In genomic region chr3:134601539-134602439, GRCh38 we compare ENCODE assay signal across 10 cellular contexts. TPM values are rescaled to one million over a fixed set of nuclear protein-coding genes. Genes with fewer than 3 reads are reported as not detected.
DNase-seq lines count a peak whose midpoint lies in the region; ATAC-seq and TF ChIP-seq lines count a peak whose summit lies in the region.
"Had no signal": no experiment of that assay in that cellular context is flagged by ENCODE, and none has a peak within 500 bp of the region (broad histone marks: within the 10 kb centered on the region; RNA-seq: fewer than 3 reads in every experiment).

No MANE protein-coding gene starts in this region.

- no peaks in the 10 kb centered on the region for H3K36me3 Mint-ChIP-seq in Caco-2 (ENCODE audit: insufficient read depth, unreplicated experiment)
- no peaks in the 10 kb centered on the region for H3K36me3 Mint-ChIP-seq in T-cell

- CTCF ChIA-PET in Caco-2 (lab: Charles Lee), result interaction anchor here (1.2 to 2.2 kb wide), 5 partner anchors 10 to 193 kb away, joined by 3 to 8 read pairs (median 6); partner anchors contain the start of gene EPHB1
- CTCF ChIA-PET in T-cell (lab: Charles Lee), result interaction anchor here in 1 of 2 donors (2.0 kb wide), 1 partner anchor 1441 kb away, joined by 8 read pairs; no protein-coding TSS in a partner anchor

- TF ChIP-seq CTCF in Caco-2 (IDR thresholded peaks at IDR 0.05; ENCODE audit: insufficient read depth in 1 of 2, low read depth in 1 of 2, low read length in 1 of 2, severe bottlenecking in 1 of 2, unreplicated experiment in 1 of 2), result no peak
- TF ChIP-seq CTCF in choroid plexus epithelial cell (conservative IDR thresholded peaks at IDR 0.05; ENCODE audit: low read depth, low read length), result peak; percentile 14

- H3K4me3 ChIP-seq in Caco-2 (ENCODE audit: low read depth, low read length) (no peak overlapping the region), choroid plexus epithelial cell (ENCODE audit: low read depth, low read length) (no peak overlapping the region)
- H3K4me3 ChIP-seq: vagina had no signal

- POLR2A ChIA-PET in Caco-2 (lab: Charles Lee), result no interaction called here
- POLR2A ChIA-PET in T-cell (lab: Charles Lee), result no interaction called here

- H3K9me3 Mint-ChIP-seq in Caco-2 (ENCODE audit: unreplicated experiment) (no peaks in the 10 kb centered on the region), T-cell (no peaks in the 10 kb centered on the region)
- H3K9me3 Mint-ChIP-seq: T-helper 1 cell treated with Interleukin-12 subunit alpha and Interleukin-12 subunit beta and Interleukin-4 antibody, amounts not matched to agents 30 μg/mL and 1 μg/mL, for 36 hours had no signal

- H3K4me1 ChIP-seq in Caco-2, result no peaks in the 10 kb centered on the region
- H3K4me1 ChIP-seq: vagina had no signal

- DNase-seq in Caco-2, result peak; percentile 56 to 62
- DNase-seq in NCI-H2196 treated with DMSO at 0.1 percent for 48 hours (lab: John Stamatoyannopoulos, UW; ENCODE audit: unreplicated experiment), result peak; percentile 52
- DNase-seq in choroid plexus epithelial cell (ENCODE audit: low read depth), result peak; percentile 87
- peak; percentile 25 for DNase-seq in myocyte (ENCODE audit: low read depth)
- DNase-seq in T-cell, result no peak
- no peak for DNase-seq in Kasumi-1 (lab: John Stamatoyannopoulos, UW)
- no peak for DNase-seq in stimulated activated CD4-positive, alpha-beta T cell treated with anti-CD3 and anti-CD28 coated beads, Interleukin-15, amount 100 ng/mL, for 24 hours

- peaks cover 14% of the 10 kb centered on the region for H3K27me3 Mint-ChIP-seq in Caco-2 (ENCODE audit: insufficient read depth, unreplicated experiment)
- H3K27me3 Mint-ChIP-seq in T-cell, result peaks cover 8 to 18% of the 10 kb centered on the region in 2 donors

- ATAC-seq in T-cell (replicated peaks in 1 of 4) (no peak), HG03280 (IDR thresholded peaks at IDR 0.05; ENCODE audit: unreplicated experiment) (no peak)

- intact Hi-C loops in Caco-2 (cut with micrococcal nuclease; ENCODE audit: unreplicated experiment), result loop anchor here (2.0 to 5.0 kb wide), 5 partner anchors 75 to 1291 kb away; partner anchors contain the start of gene EPHB1

- H3K27ac Mint-ChIP-seq in Caco-2 (ENCODE audit: unreplicated experiment) (no peak overlapping the region), T-cell (no peak overlapping the region)
- H3K27ac Mint-ChIP-seq: T-helper 1 cell treated with Interleukin-12 subunit alpha and Interleukin-12 subunit beta and Interleukin-4 antibody, amounts not matched to agents 30 μg/mL and 1 μg/mL, for 36 hours had no signal

- H3K4me1 Mint-ChIP-seq in Caco-2 (ENCODE audit: low read depth, unreplicated experiment), result no peaks in the 10 kb centered on the region
- peaks cover 8 to 10% (median 9%) of the 10 kb centered on the region in 3 donors for H3K4me1 Mint-ChIP-seq in T-cell

- no peaks in the 10 kb centered on the region for H3K9me3 ChIP-seq in Caco-2
- H3K9me3 ChIP-seq: vagina had no signal

- no peaks in the 10 kb centered on the region for H3K36me3 ChIP-seq in Caco-2 (ENCODE audit: control insufficient read depth, insufficient read depth, low read length)
- H3K36me3 ChIP-seq: vagina had no signal

- BruUV-seq in Caco-2 (replicated peaks; lab: Mats Ljungman, UMichigan), result no TSS peak

- no peak overlapping the region for H3K4me3 Mint-ChIP-seq in Caco-2 (ENCODE audit: unreplicated experiment)
- no peak overlapping the region for H3K4me3 Mint-ChIP-seq in T-cell
- H3K4me3 Mint-ChIP-seq: T-helper 1 cell treated with Interleukin-12 subunit alpha and Interleukin-12 subunit beta and Interleukin-4 antibody, amounts not matched to agents 30 μg/mL and 1 μg/mL, for 36 hours had no signal

- no peaks in the 10 kb centered on the region for H3K27me3 ChIP-seq in Caco-2 (replicated peaks; ENCODE audit: control insufficient read depth, insufficient read depth, low read length)
- H3K27me3 ChIP-seq: vagina had no signal

RNA-seq across cellular contexts. Expression of gene KY, which starts 49.0 kb away (rescaled TPM):
- total RNA-seq in Caco-2 (2022) (not detected in 2 replicates), myocyte (1.6 and 4.3 TPM in 2 replicates), T-cell (not detected)
- polyA plus RNA-seq in myocyte (2012), result 0.28 TPM

Comparison
In these comparisons a context has a peak if more than half of its experiments do, and no peak if none do; other contexts are left out.
1. DNase-seq: peak in Caco-2 (2 of 2), NCI-H2196 treated with DMSO at 0.1 percent for 48 hours (single experiment), choroid plexus epithelial cell (single experiment) and myocyte (single experiment); none in T-cell (0 of 34), Kasumi-1 (0 of 2) and stimulated activated CD4-positive, alpha-beta T cell treated with anti-CD3 and anti-CD28 coated beads, Interleukin-15, amount 100 ng/mL, for 24 hours (single experiment).